ENCODE assay signal across 8 cellular contexts in genomic region chr5:24633705-24634325, GRCh38. TPM values are rescaled to one million over a fixed set of nuclear protein-coding genes. Genes with fewer than 3 reads are reported as not detected.
DNase-seq lines count a peak whose midpoint lies in the region; ATAC-seq, FAIRE-seq and TF ChIP-seq lines count a peak whose summit lies in the region.

No MANE protein-coding gene starts in this region.

- H4K20me1 ChIP-seq in H9 (ENCODE audit: control insufficient read depth, insufficient read depth, insufficient read length) = no peaks in the 10 kb centered on the region

- no peaks in the 10 kb centered on the region for H3K79me1 ChIP-seq in H9 (ENCODE audit: insufficient read depth, low read depth, low read length, poor library complexity, severe bottlenecking)

- no peak overlapping the region for H4K91ac ChIP-seq in H9 (ENCODE audit: insufficient read length, low read depth, low read length)

- peak; percentile 75 for TF ChIP-seq CTCF in D721Med (IDR thresholded peaks at IDR 0.05; ENCODE audit: insufficient read depth, missing control alignments)
- peak; percentile 82 for TF ChIP-seq CTCF in H9 (conservative IDR thresholded peaks at IDR 0.05)

- H3K27me3 ChIP-seq in H9 (ENCODE audit: insufficient read depth, low read length) = no peaks in the 10 kb centered on the region

- H3K14ac ChIP-seq in H9 (ENCODE audit: insufficient read depth, low read length) = no peak overlapping the region

- no peak overlapping the region for H3K18ac ChIP-seq in H9 (ENCODE audit: insufficient read length, low read depth, low read length)

- H3T11ph ChIP-seq in H9 (ENCODE audit: low read length) = no peak overlapping the region

- no peak overlapping the region for H4K8ac ChIP-seq in H9 (replicated peaks; ENCODE audit: insufficient read length, low read depth, low read length)

- H3K4me1 Mint-ChIP-seq in H9 = peaks cover 5 to 7% of the 10 kb centered on the region in 2 experiments

- H2BK15ac ChIP-seq in H9 (ENCODE audit: low read depth, low read length) = no peak overlapping the region

- no peak overlapping the region for H2BK5ac ChIP-seq in H9 (ENCODE audit: insufficient read length, low read length)

- H3K4me2 ChIP-seq in H9 (ENCODE audit: insufficient read depth, insufficient read length, low read length) = no peak overlapping the region

- WGBS in H9 (ENCODE audit: extremely low coverage, insufficient read length, low lambda C conversion rate) = no CpG with 5 or more reads among the region's 4 CpGs

- no peak overlapping the region for H2BK20ac ChIP-seq in H9 (ENCODE audit: low read depth, low read length, poor library complexity, severe bottlenecking)

- H2BK120ac ChIP-seq in H9 (ENCODE audit: low read depth, low read length, poor library complexity, severe bottlenecking) = no peak overlapping the region

- no peak overlapping the region for H3K27ac Mint-ChIP-seq in H9

- H3K27ac ChIP-seq in H9 (ENCODE audit: insufficient read length, low read depth, low read length) = no peak overlapping the region

- H3K4ac ChIP-seq in H9 (ENCODE audit: low read depth, low read length) = no peak overlapping the region

- no peaks in the 10 kb centered on the region for H3K27me3 Mint-ChIP-seq in H9 (ENCODE audit: low read depth)

- H3K23ac ChIP-seq in H9 (ENCODE audit: insufficient read length, low read depth, low read length) = no peak overlapping the region

- H3K9me3 ChIP-seq in H9 (ENCODE audit: control insufficient read depth, low read depth, low read length) = no peaks in the 10 kb centered on the region

- DNase-seq in D721Med (ENCODE audit: insufficient read length, low spot score) (no peak), H9 (no peak), NCI-H2029 treated with DMSO at 0.1 percent for 48 hours (lab: John Stamatoyannopoulos, UW) (peak; percentile 17), amniotic epithelial cell (ENCODE audit: low read depth) (peak; percentile 10), left kidney (ENCODE audit: low read depth, low spot score) (peak; percentile 72), D341Med (ENCODE audit: low spot score) (no peak), epidermal melanocyte (ENCODE audit: insufficient read length, low spot score) (no peak)

- no peak overlapping the region for H3K9ac ChIP-seq in H9 (ENCODE audit: extremely low read depth, insufficient read length, low read length)

- H3K56ac ChIP-seq in H9 (ENCODE audit: insufficient read length, low read depth, low read length) = no peak overlapping the region

- no peak for ATAC-seq in HG02763 (IDR thresholded peaks at IDR 0.05; ENCODE audit: unreplicated experiment)

- H3K23me2 ChIP-seq in H9 (ENCODE audit: insufficient read length, low read depth, low read length, poor library complexity, severe bottlenecking) = no peaks in the 10 kb centered on the region

- H2AFZ ChIP-seq in H9 (ENCODE audit: low read length) = no peak overlapping the region

- H3K79me2 ChIP-seq in H9 (ENCODE audit: insufficient read depth, low read length) = no peaks in the 10 kb centered on the region

- no peaks in the 10 kb centered on the region for H3K9me3 Mint-ChIP-seq in H9

- peaks cover 0 to 1% (median 0%) of the 10 kb centered on the region in 3 experiments; a peak in 1 of 7 replicates for H3K36me3 Mint-ChIP-seq in H9 (ENCODE audit: insufficient read depth in 1 of 3, low read depth in 3 of 3)

- H2AK5ac ChIP-seq in H9 (ENCODE audit: insufficient read length, low read length) = no peak overlapping the region

- no peak overlapping the region for H3K4me3 Mint-ChIP-seq in H9

- peaks cover 3% of the 10 kb centered on the region; the same call in 1 of the 2 replicates for H3K4me1 ChIP-seq in H9 (ENCODE audit: insufficient read depth, low read length)

- H2BK12ac ChIP-seq in H9 (ENCODE audit: insufficient read length, low read depth, low read length) = no peak overlapping the region

- FAIRE-seq in D721Med (lab: Jason Lieb, UNC) = peak; percentile 90

- no peak overlapping the region for H4K5ac ChIP-seq in H9 (ENCODE audit: insufficient read length, low read depth, low read length)

RNA-seq across cellular contexts. Expression of gene CDH10, which starts 11.0 kb away (rescaled TPM):
- 0.22 and 0.31 TPM in 2 replicates for total RNA-seq in H9 (2021)

Comparison
In these comparisons a context has a peak if more than half of its experiments do, and no peak if none do; other contexts are left out.
1. DNase-seq: peak in NCI-H2029 treated with DMSO at 0.1 percent for 48 hours (single experiment), amniotic epithelial cell (single experiment) and left kidney (single experiment); none in D721Med (single experiment), H9 (single experiment), D341Med (single experiment) and epidermal melanocyte (single experiment).